In genomic region chr5:103648086-103648485, GRCh38 we compare ENCODE assay signal across 2 cellular contexts.
TF ChIP-seq lines count a peak whose summit lies in the region.

No MANE protein-coding gene starts in this region.

TF ChIP-seq in SK-N-SH, 30 proteins besides CTCF, POLR2A, EP300 and RAD21 (continued from another document):
- TF ChIP-seq ZBTB33 (IDR thresholded peaks at IDR 0.05; ENCODE audit: borderline replicate concordance, low read depth) (no peak), PBX3 (IDR thresholded peaks at IDR 0.05) (no peak), RXRA (IDR thresholded peaks at IDR 0.05; ENCODE audit: borderline replicate concordance, low read depth) (no peak), EZH2phosphoT487 (IDR thresholded peaks at IDR 0.05; ENCODE audit: borderline replicate concordance, low read depth) (no peak), RCOR1 (IDR thresholded peaks at IDR 0.05; ENCODE audit: low read length) (no peak), GABPA (IDR thresholded peaks at IDR 0.05; ENCODE audit: low read depth) (no peak), SMC3 (IDR thresholded peaks at IDR 0.05; ENCODE audit: low read depth, low read length) (no peak), POLR2AphosphoS5 (IDR thresholded peaks at IDR 0.05; ENCODE audit: low read depth, low read length) (no peak), CHD2 (IDR thresholded peaks at IDR 0.05; ENCODE audit: low read length, partially characterized antibody) (no peak), USF1 (IDR thresholded peaks at IDR 0.05; ENCODE audit: borderline replicate concordance, low read depth) (no peak), NFIC (IDR thresholded peaks at IDR 0.05; ENCODE audit: borderline replicate concordance) (no peak), REST (IDR thresholded peaks at IDR 0.05; ENCODE audit: low read depth, low read length) (no peak), ELF1 (IDR thresholded peaks at IDR 0.05) (no peak), TAF1 (IDR thresholded peaks at IDR 0.05; ENCODE audit: borderline replicate concordance, low read depth, low read length) (no peak), MEF2A (IDR thresholded peaks at IDR 0.05; ENCODE audit: borderline replicate concordance, low read depth) (no peak)
TF ChIP-seq in SK-N-SH: peak in this region for 0.

TF ChIP-seq in SK-N-SH treated with all-trans-retinoic acid at 6 μM for 48 hours, 23 proteins besides CTCF, POLR2A, EP300 and RAD21 (continued from another document):
- TF ChIP-seq CSDC2 (CRISPR knock-in tag; IDR thresholded peaks at IDR 0.05) (no peak), PATZ1 (CRISPR knock-in tag; IDR thresholded peaks at IDR 0.05; ENCODE audit: borderline replicate concordance) (no peak), PPARA (CRISPR knock-in tag; IDR thresholded peaks at IDR 0.05; ENCODE audit: borderline replicate concordance) (no peak), ARNTL (CRISPR knock-in tag; IDR thresholded peaks at IDR 0.05; ENCODE audit: borderline replicate concordance, low read depth) (no peak), CREB5 (CRISPR knock-in tag; IDR thresholded peaks at IDR 0.05; ENCODE audit: low read depth) (no peak), BACH2 (CRISPR knock-in tag; IDR thresholded peaks at IDR 0.05; ENCODE audit: borderline replicate concordance) (no peak), SNAI2 (CRISPR knock-in tag; IDR thresholded peaks at IDR 0.05) (no peak), TSHZ2 (CRISPR knock-in tag; IDR thresholded peaks at IDR 0.05) (no peak)
